ENCODE assay signal across 1 cellular context in the genomic region with DNA sequence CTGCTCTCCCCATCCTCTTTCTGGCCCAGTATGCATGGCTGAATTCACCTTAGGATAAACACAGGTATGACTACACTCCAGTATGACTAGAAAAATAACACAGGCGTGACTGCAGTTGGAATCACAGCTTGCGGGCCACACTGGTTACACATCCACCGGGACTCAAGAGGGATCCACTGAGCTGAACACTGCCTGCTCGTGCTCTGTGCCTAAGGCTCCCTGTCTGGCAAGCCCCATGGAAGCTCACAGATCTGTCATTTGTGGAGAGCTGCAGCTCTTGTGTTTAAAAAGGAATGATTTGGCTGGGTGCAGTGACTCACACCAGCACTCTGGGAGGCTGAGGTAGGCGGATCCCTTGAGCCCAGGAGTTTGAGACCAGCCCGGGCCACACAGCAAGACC.
TF ChIP-seq lines count a peak whose summit lies in the region.

No MANE protein-coding gene starts in this region.

TF ChIP-seq in IMR-90, 13 proteins besides CTCF, POLR2A, EP300 and RAD21:
- TF ChIP-seq MAZ (IDR thresholded peaks at IDR 0.05; ENCODE audit: borderline replicate concordance, low read depth, low read length), result no peak
- TF ChIP-seq, protein P1, sequence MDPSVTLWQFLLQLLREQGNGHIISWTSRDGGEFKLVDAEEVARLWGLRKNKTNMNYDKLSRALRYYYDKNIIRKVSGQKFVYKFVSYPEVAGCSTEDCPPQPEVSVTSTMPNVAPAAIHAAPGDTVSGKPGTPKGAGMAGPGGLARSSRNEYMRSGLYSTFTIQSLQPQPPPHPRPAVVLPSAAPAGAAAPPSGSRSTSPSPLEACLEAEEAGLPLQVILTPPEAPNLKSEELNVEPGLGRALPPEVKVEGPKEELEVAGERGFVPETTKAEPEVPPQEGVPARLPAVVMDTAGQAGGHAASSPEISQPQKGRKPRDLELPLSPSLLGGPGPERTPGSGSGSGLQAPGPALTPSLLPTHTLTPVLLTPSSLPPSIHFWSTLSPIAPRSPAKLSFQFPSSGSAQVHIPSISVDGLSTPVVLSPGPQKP (IDR thresholded peaks at IDR 0.05; ENCODE audit: borderline replicate concordance, low read depth, low read length), result no peak
- TF ChIP-seq RCOR1 (IDR thresholded peaks at IDR 0.05; ENCODE audit: insufficient replicate concordance, low read length), result no peak
- TF ChIP-seq SMC3 (IDR thresholded peaks at IDR 0.05; ENCODE audit: low read depth, low read length), result peak; percentile 29; the same call in 1 of the 2 replicates
- no peak for TF ChIP-seq CEBPB (IDR thresholded peaks at IDR 0.05; ENCODE audit: low read depth, low read length)
- TF ChIP-seq NFE2L2 (IDR thresholded peaks at IDR 0.05; ENCODE audit: low read depth, low read length), result no peak
- TF ChIP-seq FOS (IDR thresholded peaks at IDR 0.05; ENCODE audit: low read depth, low read length), result peak; percentile 27; the same call in 1 of the 2 replicates
- TF ChIP-seq MXI1 (IDR thresholded peaks at IDR 0.05; ENCODE audit: borderline replicate concordance, low read depth, low read length), result peak; percentile 26; the same call in 1 of the 2 replicates
- TF ChIP-seq BHLHE40 (IDR thresholded peaks at IDR 0.05; ENCODE audit: low read depth, low read length), result peak; percentile 11; the same call in 1 of the 2 replicates
- TF ChIP-seq MAFK (IDR thresholded peaks at IDR 0.05; ENCODE audit: low read depth, low read length), result no peak
- TF ChIP-seq CHD1 (IDR thresholded peaks at IDR 0.05; ENCODE audit: low read depth, low read length), result no peak
- no peak for TF ChIP-seq RFX5 (IDR thresholded peaks at IDR 0.05; ENCODE audit: low read depth, low read length)
- TF ChIP-seq, protein P2, sequence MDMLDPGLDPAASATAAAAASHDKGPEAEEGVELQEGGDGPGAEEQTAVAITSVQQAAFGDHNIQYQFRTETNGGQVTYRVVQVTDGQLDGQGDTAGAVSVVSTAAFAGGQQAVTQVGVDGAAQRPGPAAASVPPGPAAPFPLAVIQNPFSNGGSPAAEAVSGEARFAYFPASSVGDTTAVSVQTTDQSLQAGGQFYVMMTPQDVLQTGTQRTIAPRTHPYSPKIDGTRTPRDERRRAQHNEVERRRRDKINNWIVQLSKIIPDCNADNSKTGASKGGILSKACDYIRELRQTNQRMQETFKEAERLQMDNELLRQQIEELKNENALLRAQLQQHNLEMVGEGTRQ (IDR thresholded peaks at IDR 0.05; ENCODE audit: low read depth, low read length), result no peak
